8 cellular contexts compared by ENCODE assay signal in the genomic region with DNA sequence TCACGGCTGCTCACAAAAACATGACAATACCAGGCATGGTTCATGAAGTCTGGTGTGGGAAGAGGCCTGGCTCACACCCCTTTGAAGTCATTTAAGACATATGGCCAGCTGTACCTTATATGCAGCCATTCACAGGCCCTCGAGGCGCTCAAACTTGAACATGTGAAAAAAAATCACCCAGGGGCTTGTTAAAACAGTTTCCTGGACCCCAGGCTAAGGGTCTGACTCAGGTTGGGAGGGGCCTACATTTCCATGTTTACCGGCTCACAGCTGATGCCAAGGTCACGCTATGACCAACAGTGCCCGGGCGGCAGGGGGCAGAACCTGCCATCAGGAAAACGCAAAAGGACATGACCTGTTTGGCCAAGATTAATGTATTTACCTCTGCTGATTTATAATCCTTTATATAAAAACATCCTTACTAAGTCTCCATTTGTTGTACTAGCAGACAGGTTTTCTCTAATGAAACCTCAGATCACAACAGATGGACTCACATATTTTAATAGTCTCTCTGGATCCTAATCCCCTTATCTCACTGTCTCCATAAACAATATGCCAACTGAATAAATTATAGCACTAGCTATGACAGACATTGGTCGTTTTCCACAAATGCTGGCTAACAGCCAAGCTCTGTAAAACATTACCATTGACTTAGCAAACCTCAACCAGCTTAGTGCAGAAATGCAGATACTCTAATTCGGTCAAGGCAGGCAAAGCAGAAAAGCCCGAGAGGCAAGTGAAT. TPM values are rescaled to one million over a fixed set of nuclear protein-coding genes. Genes with fewer than 3 reads are reported as not detected.
A peak's percentile ranks its signal among the peaks of the same experiment; 100 is the strongest.
DNase-seq lines count a peak whose midpoint lies in the region; ATAC-seq, FAIRE-seq and TF ChIP-seq lines count a peak whose summit lies in the region.

No MANE protein-coding gene starts in this region.

- peak; percentile 22 for TF ChIP-seq CTCF in astrocyte (IDR thresholded peaks at IDR 0.05; ENCODE audit: insufficient read depth, low read depth, low read length)

- no peaks in the 10 kb centered on the region for H3K9me3 Mint-ChIP-seq in astrocyte (ENCODE audit: unreplicated experiment)

- H3K4me3 ChIP-seq in astrocyte (ENCODE audit: insufficient read depth, low read depth, low read length), result no peak overlapping the region
- H3K4me3 ChIP-seq in effector memory CD4-positive, alpha-beta T cell (ENCODE audit: insufficient read depth, low read depth, low read length, poor library complexity, severe bottlenecking), result no peak overlapping the region

- peaks cover 38% of the 10 kb centered on the region for H3K4me1 ChIP-seq in astrocyte (ENCODE audit: insufficient read depth, low read length)
- H3K4me1 ChIP-seq in effector memory CD4-positive, alpha-beta T cell (ENCODE audit: control insufficient read depth, insufficient read depth, low read length, poor library complexity, severe bottlenecking), result peaks cover 65% of the 10 kb centered on the region

- peak overlapping the region; percentile 75 for H3K27ac Mint-ChIP-seq in astrocyte (ENCODE audit: unreplicated experiment)

- peaks cover 1% of the 10 kb centered on the region for H3K36me3 Mint-ChIP-seq in astrocyte (ENCODE audit: low read depth, unreplicated experiment)

- H3K4me1 Mint-ChIP-seq in astrocyte (ENCODE audit: low read depth, unreplicated experiment), result peaks cover 43% of the 10 kb centered on the region

- FAIRE-seq in GM18507 (lab: Jason Lieb, UNC) (peak; percentile 39), astrocyte (lab: Jason Lieb, UNC) (no peak)

- peak overlapping the region; percentile 9 for H3K27ac ChIP-seq in astrocyte (ENCODE audit: low read depth, low read length)
- no peak overlapping the region for H3K27ac ChIP-seq in effector memory CD4-positive, alpha-beta T cell (ENCODE audit: insufficient read depth, low read length, poor library complexity, severe bottlenecking)

- peak overlapping the region; percentile 17 for H3K4me2 ChIP-seq in astrocyte (ENCODE audit: low read length)

- intact Hi-C loops in left colon (cut with DNase I, micrococcal nuclease), result no loop called here

- DNase-seq in GM18507 (ENCODE audit: extremely low spot score, insufficient read length, low read depth) (no peak), NCI-H2227 (lab: John Stamatoyannopoulos, UW; ENCODE audit: unreplicated experiment) (peak; percentile 32), astrocyte (ENCODE audit: low read depth) (peak; percentile 64), left colon (peak in 1 of 2 donors; percentile 53)
- DNase-seq in effector memory CD4-positive, alpha-beta T cell, result no peak
- no peak for DNase-seq in stimulated activated naive CD4-positive, alpha-beta T cell treated with Interleukin-2 at 50 U/mL for 16 hours (lab: John Stamatoyannopoulos, UW)

- no peaks in the 10 kb centered on the region for H3K27me3 ChIP-seq in astrocyte (ENCODE audit: insufficient read depth, low read length)
- no peaks in the 10 kb centered on the region for H3K27me3 ChIP-seq in effector memory CD4-positive, alpha-beta T cell (replicated peaks; ENCODE audit: control insufficient read depth, insufficient read depth, low read length, poor library complexity, severe bottlenecking)

- ATAC-seq in left colon (peak; percentile 47), GM21786 (IDR thresholded peaks at IDR 0.05; ENCODE audit: unreplicated experiment) (no peak), HG02571 (IDR thresholded peaks at IDR 0.05; ENCODE audit: unreplicated experiment) (no peak)

- no peak overlapping the region for H3K9ac ChIP-seq in astrocyte (ENCODE audit: low read length)

- peaks cover 97% of the 10 kb centered on the region for H3K79me2 ChIP-seq in astrocyte (ENCODE audit: insufficient read depth, low read length)

- no peaks in the 10 kb centered on the region for H3K27me3 Mint-ChIP-seq in astrocyte (ENCODE audit: low read depth, unreplicated experiment)

- H3K4me3 Mint-ChIP-seq in astrocyte (ENCODE audit: unreplicated experiment), result no peak overlapping the region

- H4K20me1 ChIP-seq in astrocyte (ENCODE audit: insufficient read depth, low read length), result peaks cover 61% of the 10 kb centered on the region

- no peak overlapping the region for H2AFZ ChIP-seq in astrocyte (ENCODE audit: low read depth, low read length)

- no peaks in the 10 kb centered on the region for H3K9me3 ChIP-seq in astrocyte (ENCODE audit: insufficient read depth, low read depth, low read length)
- no peaks in the 10 kb centered on the region for H3K9me3 ChIP-seq in effector memory CD4-positive, alpha-beta T cell (ENCODE audit: control insufficient read depth, low read length)

- H3K36me3 ChIP-seq in astrocyte (ENCODE audit: insufficient read depth, low read length), result no peaks in the 10 kb centered on the region
- peaks cover 6% of the 10 kb centered on the region for H3K36me3 ChIP-seq in effector memory CD4-positive, alpha-beta T cell (ENCODE audit: control insufficient read depth, insufficient read depth, low read length)

RNA-seq across cellular contexts. Expression of a gene that starts 19.9 kb away (rescaled TPM):
- 171 and 254 TPM in 2 replicates for total RNA-seq in astrocyte
- total RNA-seq in left colon, result 100 to 1,000 TPM; 368 to 492 TPM

Comparison
In these comparisons a context has a peak if more than half of its experiments do, and no peak if none do; other contexts are left out.
1. DNase-seq: peak in NCI-H2227 (single experiment) and astrocyte (single experiment); none in GM18507 (single experiment), effector memory CD4-positive, alpha-beta T cell (0 of 3) and stimulated activated naive CD4-positive, alpha-beta T cell treated with Interleukin-2 at 50 U/mL for 16 hours (single experiment).